10 cellular contexts compared by ENCODE assay signal in genomic region chr22:37274380-37274862, GRCh38. TPM values are rescaled to one million over a fixed set of nuclear protein-coding genes. Genes with fewer than 3 reads are reported as not detected.
DNase-seq lines count a peak whose midpoint lies in the region; ATAC-seq and TF ChIP-seq lines count a peak whose summit lies in the region.
"Had no signal": no experiment of that assay in that cellular context is flagged by ENCODE, and none has a peak within 500 bp of the region (broad histone marks: within the 10 kb centered on the region; RNA-seq: fewer than 3 reads in every experiment).

No MANE protein-coding gene starts in this region.

- TF ChIP-seq CTCF in OCI-LY7 (conservative IDR thresholded peaks at IDR 0.05; ENCODE audit: low read length) (no peak), stomach (IDR thresholded peaks at IDR 0.05) (no peak)

- 62% methylated on average over 12 of the region's 12 CpGs for WGBS in right cardiac atrium
- WGBS in stomach, 5 donors: 67 to 75% (median 69%) methylated on average over 12 of the region's 12 CpGs

- H2AFZ ChIP-seq in OCI-LY7 (ENCODE audit: low read length): peak overlapping the region; percentile 19; the same call in 1 of the 2 replicates

- no peak for TF ChIP-seq POLR2A in stomach (IDR thresholded peaks at IDR 0.05)

- H4K20me1 ChIP-seq in OCI-LY7 (ENCODE audit: insufficient read depth, low read length): no peaks in the 10 kb centered on the region

- H3K9me3 ChIP-seq in OCI-LY7 (ENCODE audit: low read length) (no peaks in the 10 kb centered on the region), right cardiac atrium (ENCODE audit: control insufficient read depth, low read length) (no peaks in the 10 kb centered on the region), stomach (no peaks in the 10 kb centered on the region)
- H3K9me3 ChIP-seq: suprapubic skin had no signal

- H3K79me2 ChIP-seq in OCI-LY7 (ENCODE audit: insufficient read depth, low read depth, low read length): no peaks in the 10 kb centered on the region

- CTCF ChIA-PET in OCI-LY7 (lab: Charles Lee; ENCODE audit: unreplicated experiment): no interaction called here

- no TSS peak for BruUV-seq in OCI-LY7 (replicated peaks; lab: Mats Ljungman, UMichigan)

- peak; percentile 89 for DNase-seq in SIG-M5 treated with dmso at 0.1 percent for 504 hours (lab: John Stamatoyannopoulos, UW; ENCODE audit: unreplicated experiment)
- no peak for DNase-seq in SIG-M5 (lab: John Stamatoyannopoulos, UW)
- peak; percentile 79 for DNase-seq in OCI-LY7 (ENCODE audit: low spot score)
- peak; percentile 54 to 82 (median 81) for DNase-seq in right cardiac atrium
- peak; percentile 31 for DNase-seq in stomach
- no peak for DNase-seq in activated CD4-positive, CD25-positive, alpha-beta regulatory T cell (lab: John Stamatoyannopoulos, UW)
- no peak for DNase-seq in stimulated activated CD4-positive, alpha-beta T cell treated with anti-CD3 and anti-CD28 coated beads, Interleukin-1b, Interleukin-23, amount 100 ng/mL, for 48 hours
- DNase-seq in HuH-7.5 (ENCODE audit: low spot score): no peak
- DNase-seq: 8988T had no signal

- no peaks in the 10 kb centered on the region for H3K9me2 ChIP-seq in OCI-LY7 (ENCODE audit: insufficient read depth, low read length)

- ATAC-seq in right cardiac atrium: peak; percentile 59 to 72

- H3K4me2 ChIP-seq in OCI-LY7 (ENCODE audit: low read length): peak overlapping the region; percentile 60

- H3K36me3 ChIP-seq in OCI-LY7 (ENCODE audit: insufficient read depth, low read length): no peaks in the 10 kb centered on the region
- no peaks in the 10 kb centered on the region for H3K36me3 ChIP-seq in stomach
- H3K36me3 ChIP-seq: suprapubic skin had no signal

- H3K27me3 ChIP-seq in right cardiac atrium (ENCODE audit: control insufficient read depth, insufficient read depth): no peaks in the 10 kb centered on the region
- H3K27me3 ChIP-seq in stomach: peaks cover 0 to 77% (median 7%) of the 10 kb centered on the region in 3 donors

- peak overlapping the region; percentile 22 for H3K4me3 ChIP-seq in OCI-LY7 (ENCODE audit: low read depth, low read length, poor library complexity, severe bottlenecking)
- H3K4me3 ChIP-seq in right cardiac atrium (ENCODE audit: low read length): no peak overlapping the region
- H3K4me3 ChIP-seq in stomach: no peak overlapping the region
- H3K4me3 ChIP-seq: suprapubic skin had no signal

- POLR2A ChIA-PET in OCI-LY7 (lab: Charles Lee): no interaction called here

- H3K4me1 ChIP-seq in OCI-LY7 (ENCODE audit: insufficient read depth, low read length, poor library complexity, severe bottlenecking): peaks cover 65% of the 10 kb centered on the region
- H3K4me1 ChIP-seq in right cardiac atrium (ENCODE audit: control insufficient read depth, insufficient read depth, low read length): no peaks in the 10 kb centered on the region
- peaks cover 0 to 22% (median 0%) of the 10 kb centered on the region in 4 donors for H3K4me1 ChIP-seq in stomach
- H3K4me1 ChIP-seq: suprapubic skin had no signal

- TF ChIP-seq EP300 in stomach (IDR thresholded peaks at IDR 0.05): no peak

- H3K27ac ChIP-seq in OCI-LY7 (ENCODE audit: low read depth, low read length, poor library complexity, severe bottlenecking) (peak overlapping the region; percentile 55), right cardiac atrium (ENCODE audit: low read length) (no peak overlapping the region), stomach (peak overlapping the region in 2 of 5 donors; percentile 7 to 27)
- H3K27ac ChIP-seq: suprapubic skin had no signal

- intact Hi-C loops in OCI-LY7 (cut with micrococcal nuclease; ENCODE audit: unreplicated experiment): loop anchor here (1.0 kb wide), 1 partner anchor 8 kb away; the partner anchor contains the start of gene CYTH4
- intact Hi-C loops in right cardiac atrium (cut with DNase I): no loop called here
- intact Hi-C loops in stomach (cut with DNase I; ENCODE audit: low total_unique reads): no loop called here

RNA-seq across cellular contexts. Expression of gene CYTH4, which starts 7.9 kb away (rescaled TPM):
- total RNA-seq in OCI-LY7 (2014; rRNA removed; shearing (Covaris generic)): 20.6 and 35.0 TPM in 2 replicates
- 24.8 and 28.1 TPM in 2 replicates for total RNA-seq in OCI-LY7 (2022)
- total RNA-seq in right cardiac atrium: 1 to 10 TPM; 5.1 to 7.0 (median 5.9) TPM
- 2.6 TPM for polyA plus RNA-seq in right cardiac atrium
- 10 to 100 TPM in 2 of 5 donors, 1 to 10 TPM in 2, not detected in 1; 4.2 to 77.0 (median 12.5) TPM for total RNA-seq in stomach
- 1 to 10 TPM; 1.9 to 6.0 (median 5.0) TPM for polyA plus RNA-seq in stomach

RNA-seq across cellular contexts. Expression of gene RAC2, which starts 30.4 kb away (rescaled TPM):
- total RNA-seq in OCI-LY7 (2014; rRNA removed; shearing (Covaris generic)): 91.5 and 142 TPM in 2 replicates
- 321 and 331 TPM in 2 replicates for total RNA-seq in OCI-LY7 (2022)
- total RNA-seq in right cardiac atrium: 1 to 10 TPM; 3.6 to 8.6 (median 5.7) TPM
- 1.8 TPM for polyA plus RNA-seq in right cardiac atrium
- 10 to 100 TPM in 3 of 5 donors, 1 to 10 TPM in 2; 1.8 to 50.4 (median 14.2) TPM for total RNA-seq in stomach
- polyA plus RNA-seq in stomach: 10 to 100 TPM; 17.6 to 23.8 (median 22.8) TPM

Comparison
In these comparisons a context has a peak if more than half of its experiments do, and no peak if none do; other contexts are left out.
1. DNase-seq: peak in SIG-M5 treated with dmso at 0.1 percent for 504 hours (single experiment), OCI-LY7 (single experiment), right cardiac atrium (3 of 3) and stomach (single experiment); none in SIG-M5 (single experiment), activated CD4-positive, CD25-positive, alpha-beta regulatory T cell (0 of 4), stimulated activated CD4-positive, alpha-beta T cell treated with anti-CD3 and anti-CD28 coated beads, Interleukin-1b, Interleukin-23, amount 100 ng/mL, for 48 hours (single experiment) and HuH-7.5 (single experiment).